Comparison of ENCODE assay signal across 8 cellular contexts in the genomic region with DNA sequence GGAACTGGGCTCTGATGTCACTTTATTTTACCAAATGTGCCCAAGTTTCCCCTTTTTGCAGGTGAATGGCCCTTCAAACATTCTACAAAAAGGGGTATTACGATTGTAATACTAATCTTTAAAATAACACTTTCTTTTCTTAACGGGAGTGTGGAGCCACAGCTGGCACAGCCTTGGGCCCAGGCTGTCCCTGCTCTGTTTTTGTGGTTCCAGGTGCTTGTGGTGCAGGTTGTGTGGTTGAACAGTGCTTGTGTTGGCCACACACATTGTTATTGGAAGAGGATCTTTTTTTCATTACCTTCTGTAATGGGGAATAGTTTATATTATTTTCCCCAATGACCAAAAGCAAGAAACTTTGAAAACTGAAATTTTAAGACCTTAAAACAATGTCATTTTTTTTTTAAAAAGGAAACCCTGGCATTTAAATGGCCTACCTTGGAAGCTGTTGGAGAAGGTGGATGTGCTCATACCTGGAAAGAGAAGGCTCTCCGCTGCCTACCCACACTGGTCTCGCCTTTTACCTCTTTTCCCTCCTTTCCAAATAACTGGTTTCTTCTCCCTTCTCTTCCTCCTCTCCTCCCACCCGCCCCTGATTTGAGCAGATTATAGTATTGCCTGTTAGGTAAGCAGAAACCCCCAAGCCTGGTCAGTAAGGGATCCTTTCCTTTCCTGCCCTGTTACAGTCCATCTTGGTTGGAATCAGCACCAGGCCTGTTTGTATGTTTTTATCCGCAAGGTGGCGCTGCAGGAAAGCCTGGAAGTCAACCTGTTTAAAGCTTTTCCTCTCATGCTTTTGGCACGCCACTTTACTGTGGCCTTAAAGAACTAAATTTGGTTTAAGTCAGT. TPM values are rescaled to one million over a fixed set of nuclear protein-coding genes. Genes with fewer than 3 reads are reported as not detected.
DNase-seq lines count a peak whose midpoint lies in the region; ATAC-seq and TF ChIP-seq lines count a peak whose summit lies in the region.

No MANE protein-coding gene starts in this region.

- no peaks in the 10 kb centered on the region for H3K9me3 ChIP-seq in body of pancreas

- peaks cover 0 to 2% of the 10 kb centered on the region in 2 donors for H3K36me3 ChIP-seq in body of pancreas (replicated peaks in 1 of 2; ENCODE audit: insufficient read depth in 1 of 2, low read depth in 2 of 2)

- DNase-seq in DMS 273 (lab: John Stamatoyannopoulos, UW; ENCODE audit: unreplicated experiment) (peak; percentile 82), DMS 273 treated with DMSO at 0.1 percent for 48 hours (lab: John Stamatoyannopoulos, UW) (no peak), NCI-H1930 (lab: John Stamatoyannopoulos, UW) (peak; percentile 45 to 65), UCSD-AML1 (lab: John Stamatoyannopoulos, UW; ENCODE audit: unreplicated experiment) (peak; percentile 67), body of pancreas (peak; percentile 79 to 89 (median 86)), iPS-NIHi11 (ENCODE audit: low spot score) (peak; percentile 84)
- peak; percentile 69 to 92 (median 76) for DNase-seq in stimulated activated CD4-positive, alpha-beta T cell treated with anti-CD3 and anti-CD28 coated beads, Interleukin-12 subunit alpha, Interleukin-12 subunit beta, amount 100 ng/mL, for 48 hours (ENCODE audit: low read depth in 2 of 3, low spot score in 1 of 3)

- TF ChIP-seq CTCF in body of pancreas (IDR thresholded peaks at IDR 0.05), result peak; percentile 64 to 87 (median 77)

- H3K27ac ChIP-seq in body of pancreas, result no peak overlapping the region

- intact Hi-C loops in body of pancreas (cut with DNase I), result loop anchor here (5.0 kb wide), 1 partner anchor 554 kb away; no protein-coding TSS in a partner anchor

- no peak for TF ChIP-seq POLR2A in body of pancreas (IDR thresholded peaks at IDR 0.05)

- no peaks in the 10 kb centered on the region for H3K27me3 ChIP-seq in body of pancreas

- no peaks in the 10 kb centered on the region for H3K4me1 ChIP-seq in body of pancreas

- no peak overlapping the region for H3K4me3 ChIP-seq in body of pancreas

- ATAC-seq in HG02623 (IDR thresholded peaks at IDR 0.05; ENCODE audit: unreplicated experiment), result peak; percentile 86
- peak; percentile 78 for ATAC-seq in body of pancreas

- WGBS in body of pancreas, 2 donors, result 36 to 37% methylated on average over 8 of the region's 8 CpGs

RNA-seq across cellular contexts. Expression of a gene that starts 28.6 kb away (rescaled TPM):
- total RNA-seq in body of pancreas, result 10 to 100 TPM; 23.9 to 34.6 TPM
